ENCODE assay signal across 1 cellular context in the genomic region with DNA sequence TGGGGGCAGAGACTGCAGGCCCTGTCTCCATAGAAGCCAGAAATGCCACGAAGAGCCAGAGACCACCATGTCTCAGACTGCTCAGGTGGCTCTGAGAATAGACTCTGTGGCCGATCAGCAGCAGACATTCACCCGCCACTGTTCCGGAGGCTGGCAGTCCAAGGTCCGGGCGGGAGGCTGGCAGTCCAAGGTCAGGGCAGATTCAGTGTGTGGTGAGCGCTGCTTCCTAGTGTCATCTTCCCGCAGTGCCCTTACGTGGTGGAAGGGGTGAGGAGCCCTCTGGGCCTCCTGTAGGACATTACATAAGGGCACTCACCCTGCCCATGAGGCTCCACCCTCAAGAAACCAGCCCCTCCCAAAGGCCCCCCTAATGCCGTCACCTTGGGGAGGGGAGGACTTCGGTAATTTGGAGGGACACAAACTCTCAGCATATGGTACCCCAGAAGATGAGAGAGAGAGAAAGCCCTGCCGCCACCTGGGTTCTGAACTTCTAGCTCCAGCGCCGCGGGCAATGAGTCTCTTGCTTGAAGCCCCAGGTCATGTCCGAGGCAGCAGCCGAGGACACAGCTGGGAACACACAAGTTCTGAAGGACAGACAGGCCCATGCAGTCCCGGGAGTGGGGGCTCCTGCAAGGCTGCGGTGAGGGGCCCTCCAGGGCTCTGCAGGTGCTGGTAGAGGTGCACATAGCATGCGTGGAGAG.
TF ChIP-seq lines count a peak whose summit lies in the region.

No MANE protein-coding gene starts in this region.

TF ChIP-seq in HepG2, 621 proteins besides CTCF, POLR2A, EP300 and RAD21 (continued from another document and continues in another):
- TF ChIP-seq, protein P1, sequence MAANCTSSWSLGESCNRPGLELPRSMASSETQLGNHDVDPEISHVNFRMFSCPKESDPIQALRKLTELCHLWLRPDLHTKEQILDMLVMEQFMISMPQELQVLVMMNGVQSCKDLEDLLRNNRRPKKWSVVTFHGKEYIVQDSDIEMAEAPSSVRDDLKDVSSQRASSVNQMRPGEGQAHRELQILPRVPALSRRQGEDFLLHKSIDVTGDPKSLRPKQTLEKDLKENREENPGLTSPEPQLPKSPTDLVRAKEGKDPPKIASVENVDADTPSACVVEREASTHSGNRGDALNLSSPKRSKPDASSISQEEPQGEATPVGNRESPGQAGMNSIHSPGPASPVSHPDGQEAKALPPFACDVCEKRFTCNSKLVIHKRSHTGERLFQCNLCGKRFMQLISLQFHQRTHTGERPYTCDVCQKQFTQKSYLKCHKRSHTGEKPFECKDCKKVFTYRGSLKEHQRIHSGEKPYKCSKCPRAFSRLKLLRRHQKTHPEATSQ (CRISPR knock-in tag; IDR thresholded peaks at IDR 0.05; ENCODE audit: borderline replicate concordance), result no peak
- no peak for TF ChIP-seq TCF7 (IDR thresholded peaks at IDR 0.05; ENCODE audit: low read depth)
- no peak for TF ChIP-seq NFIB (CRISPR knock-in tag; IDR thresholded peaks at IDR 0.05; ENCODE audit: borderline replicate concordance)
- TF ChIP-seq, protein P2, sequence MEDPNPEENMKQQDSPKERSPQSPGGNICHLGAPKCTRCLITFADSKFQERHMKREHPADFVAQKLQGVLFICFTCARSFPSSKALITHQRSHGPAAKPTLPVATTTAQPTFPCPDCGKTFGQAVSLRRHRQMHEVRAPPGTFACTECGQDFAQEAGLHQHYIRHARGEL (CRISPR knock-in tag; IDR thresholded peaks at IDR 0.05), result no peak
- TF ChIP-seq PHF20 (CRISPR knock-in tag; IDR thresholded peaks at IDR 0.05), result no peak
- TF ChIP-seq ZNF562 (CRISPR knock-in tag; IDR thresholded peaks at IDR 0.05; ENCODE audit: borderline replicate concordance), result no peak
- no peak for TF ChIP-seq SIN3B (IDR thresholded peaks at IDR 0.05; ENCODE audit: low read length)
- TF ChIP-seq, protein P3, sequence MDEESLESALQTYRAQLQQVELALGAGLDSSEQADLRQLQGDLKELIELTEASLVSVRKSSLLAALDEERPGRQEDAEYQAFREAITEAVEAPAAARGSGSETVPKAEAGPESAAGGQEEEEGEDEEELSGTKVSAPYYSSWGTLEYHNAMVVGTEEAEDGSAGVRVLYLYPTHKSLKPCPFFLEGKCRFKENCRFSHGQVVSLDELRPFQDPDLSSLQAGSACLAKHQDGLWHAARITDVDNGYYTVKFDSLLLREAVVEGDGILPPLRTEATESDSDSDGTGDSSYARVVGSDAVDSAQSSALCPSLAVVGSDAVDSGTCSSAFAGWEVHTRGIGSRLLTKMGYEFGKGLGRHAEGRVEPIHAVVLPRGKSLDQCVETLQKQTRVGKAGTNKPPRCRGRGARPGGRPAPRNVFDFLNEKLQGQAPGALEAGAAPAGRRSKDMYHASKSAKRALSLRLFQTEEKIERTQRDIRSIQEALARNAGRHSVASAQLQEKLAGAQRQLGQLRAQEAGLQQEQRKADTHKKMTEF (CRISPR knock-in tag; IDR thresholded peaks at IDR 0.05), result peak; percentile 68
- TF ChIP-seq, protein P4, sequence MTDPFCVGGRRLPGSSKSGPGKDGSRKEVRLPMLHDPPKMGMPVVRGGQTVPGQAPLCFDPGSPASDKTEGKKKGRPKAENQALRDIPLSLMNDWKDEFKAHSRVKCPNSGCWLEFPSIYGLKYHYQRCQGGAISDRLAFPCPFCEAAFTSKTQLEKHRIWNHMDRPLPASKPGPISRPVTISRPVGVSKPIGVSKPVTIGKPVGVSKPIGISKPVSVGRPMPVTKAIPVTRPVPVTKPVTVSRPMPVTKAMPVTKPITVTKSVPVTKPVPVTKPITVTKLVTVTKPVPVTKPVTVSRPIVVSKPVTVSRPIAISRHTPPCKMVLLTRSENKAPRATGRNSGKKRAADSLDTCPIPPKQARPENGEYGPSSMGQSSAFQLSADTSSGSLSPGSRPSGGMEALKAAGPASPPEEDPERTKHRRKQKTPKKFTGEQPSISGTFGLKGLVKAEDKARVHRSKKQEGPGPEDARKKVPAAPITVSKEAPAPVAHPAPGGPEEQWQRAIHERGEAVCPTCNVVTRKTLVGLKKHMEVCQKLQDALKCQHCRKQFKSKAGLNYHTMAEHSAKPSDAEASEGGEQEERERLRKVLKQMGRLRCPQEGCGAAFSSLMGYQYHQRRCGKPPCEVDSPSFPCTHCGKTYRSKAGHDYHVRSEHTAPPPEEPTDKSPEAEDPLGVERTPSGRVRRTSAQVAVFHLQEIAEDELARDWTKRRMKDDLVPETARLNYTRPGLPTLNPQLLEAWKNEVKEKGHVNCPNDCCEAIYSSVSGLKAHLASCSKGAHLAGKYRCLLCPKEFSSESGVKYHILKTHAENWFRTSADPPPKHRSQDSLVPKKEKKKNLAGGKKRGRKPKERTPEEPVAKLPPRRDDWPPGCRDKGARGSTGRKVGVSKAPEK (CRISPR knock-in tag; IDR thresholded peaks at IDR 0.05; ENCODE audit: borderline replicate concordance), result no peak
- TF ChIP-seq ISL2 (CRISPR knock-in tag; IDR thresholded peaks at IDR 0.05), result 0 out of 2 replicates have a peak, but pooled peaks have one; percentile 17
- TF ChIP-seq, protein P5, sequence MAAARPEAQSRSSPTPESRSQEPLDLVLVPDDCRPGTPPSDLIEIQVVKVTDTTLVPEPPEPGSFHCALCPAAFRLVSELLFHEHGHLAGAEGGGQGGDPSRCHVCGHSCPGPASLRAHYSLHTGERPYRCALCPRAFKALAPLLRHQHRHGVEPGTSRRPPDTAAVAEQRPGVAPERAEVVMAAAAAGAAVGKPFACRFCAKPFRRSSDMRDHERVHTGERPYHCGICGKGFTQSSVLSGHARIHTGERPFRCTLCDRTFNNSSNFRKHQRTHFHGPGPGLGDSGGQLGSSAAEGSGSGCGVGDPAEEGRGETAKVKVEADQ (CRISPR knock-in tag; IDR thresholded peaks at IDR 0.05; ENCODE audit: borderline replicate concordance), result no peak
- peak; percentile 76 for TF ChIP-seq RCOR2 (CRISPR knock-in tag; IDR thresholded peaks at IDR 0.05)
- TF ChIP-seq SP2 (CRISPR knock-in tag; IDR thresholded peaks at IDR 0.05), result no peak
- no peak for TF ChIP-seq ARID2 (CRISPR knock-in tag; IDR thresholded peaks at IDR 0.05; ENCODE audit: borderline replicate concordance)
- TF ChIP-seq, protein P6, sequence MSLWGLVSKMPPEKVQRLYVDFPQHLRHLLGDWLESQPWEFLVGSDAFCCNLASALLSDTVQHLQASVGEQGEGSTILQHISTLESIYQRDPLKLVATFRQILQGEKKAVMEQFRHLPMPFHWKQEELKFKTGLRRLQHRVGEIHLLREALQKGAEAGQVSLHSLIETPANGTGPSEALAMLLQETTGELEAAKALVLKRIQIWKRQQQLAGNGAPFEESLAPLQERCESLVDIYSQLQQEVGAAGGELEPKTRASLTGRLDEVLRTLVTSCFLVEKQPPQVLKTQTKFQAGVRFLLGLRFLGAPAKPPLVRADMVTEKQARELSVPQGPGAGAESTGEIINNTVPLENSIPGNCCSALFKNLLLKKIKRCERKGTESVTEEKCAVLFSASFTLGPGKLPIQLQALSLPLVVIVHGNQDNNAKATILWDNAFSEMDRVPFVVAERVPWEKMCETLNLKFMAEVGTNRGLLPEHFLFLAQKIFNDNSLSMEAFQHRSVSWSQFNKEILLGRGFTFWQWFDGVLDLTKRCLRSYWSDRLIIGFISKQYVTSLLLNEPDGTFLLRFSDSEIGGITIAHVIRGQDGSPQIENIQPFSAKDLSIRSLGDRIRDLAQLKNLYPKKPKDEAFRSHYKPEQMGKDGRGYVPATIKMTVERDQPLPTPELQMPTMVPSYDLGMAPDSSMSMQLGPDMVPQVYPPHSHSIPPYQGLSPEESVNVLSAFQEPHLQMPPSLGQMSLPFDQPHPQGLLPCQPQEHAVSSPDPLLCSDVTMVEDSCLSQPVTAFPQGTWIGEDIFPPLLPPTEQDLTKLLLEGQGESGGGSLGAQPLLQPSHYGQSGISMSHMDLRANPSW (CRISPR knock-in tag; IDR thresholded peaks at IDR 0.05; ENCODE audit: borderline replicate concordance), result no peak
- no peak for TF ChIP-seq CBFB (CRISPR knock-in tag; IDR thresholded peaks at IDR 0.05)
- no peak for TF ChIP-seq SOX6 (IDR thresholded peaks at IDR 0.05)
- TF ChIP-seq SOX6 (CRISPR knock-in tag; IDR thresholded peaks at IDR 0.05), result peak; percentile 86
- no peak for TF ChIP-seq ADNP (CRISPR knock-in tag; IDR thresholded peaks at IDR 0.05)
- TF ChIP-seq KDM4B (CRISPR knock-in tag; IDR thresholded peaks at IDR 0.05), result peak; percentile 68; the same call in 1 of the 2 replicates
- TF ChIP-seq NFE2L2 (IDR thresholded peaks at IDR 0.05; ENCODE audit: low read length), result no peak
- TF ChIP-seq, protein P7, sequence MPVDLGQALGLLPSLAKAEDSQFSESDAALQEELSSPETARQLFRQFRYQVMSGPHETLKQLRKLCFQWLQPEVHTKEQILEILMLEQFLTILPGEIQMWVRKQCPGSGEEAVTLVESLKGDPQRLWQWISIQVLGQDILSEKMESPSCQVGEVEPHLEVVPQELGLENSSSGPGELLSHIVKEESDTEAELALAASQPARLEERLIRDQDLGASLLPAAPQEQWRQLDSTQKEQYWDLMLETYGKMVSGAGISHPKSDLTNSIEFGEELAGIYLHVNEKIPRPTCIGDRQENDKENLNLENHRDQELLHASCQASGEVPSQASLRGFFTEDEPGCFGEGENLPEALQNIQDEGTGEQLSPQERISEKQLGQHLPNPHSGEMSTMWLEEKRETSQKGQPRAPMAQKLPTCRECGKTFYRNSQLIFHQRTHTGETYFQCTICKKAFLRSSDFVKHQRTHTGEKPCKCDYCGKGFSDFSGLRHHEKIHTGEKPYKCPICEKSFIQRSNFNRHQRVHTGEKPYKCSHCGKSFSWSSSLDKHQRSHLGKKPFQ (CRISPR knock-in tag; IDR thresholded peaks at IDR 0.05; ENCODE audit: insufficient replicate concordance), result no peak
- TF ChIP-seq, protein P8, sequence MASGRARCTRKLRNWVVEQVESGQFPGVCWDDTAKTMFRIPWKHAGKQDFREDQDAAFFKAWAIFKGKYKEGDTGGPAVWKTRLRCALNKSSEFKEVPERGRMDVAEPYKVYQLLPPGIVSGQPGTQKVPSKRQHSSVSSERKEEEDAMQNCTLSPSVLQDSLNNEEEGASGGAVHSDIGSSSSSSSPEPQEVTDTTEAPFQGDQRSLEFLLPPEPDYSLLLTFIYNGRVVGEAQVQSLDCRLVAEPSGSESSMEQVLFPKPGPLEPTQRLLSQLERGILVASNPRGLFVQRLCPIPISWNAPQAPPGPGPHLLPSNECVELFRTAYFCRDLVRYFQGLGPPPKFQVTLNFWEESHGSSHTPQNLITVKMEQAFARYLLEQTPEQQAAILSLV (CRISPR knock-in tag; IDR thresholded peaks at IDR 0.05; ENCODE audit: borderline replicate concordance), result peak; percentile 88; the same call in 1 of the 2 replicates
- TF ChIP-seq MED1 (CRISPR knock-in tag; IDR thresholded peaks at IDR 0.05), result peak; percentile 87
- peak; percentile 86 for TF ChIP-seq TEAD3 (CRISPR knock-in tag; optimal IDR thresholded peaks at IDR 0.05; ENCODE audit: borderline replicate concordance)
- TF ChIP-seq MEIS1 (CRISPR knock-in tag; IDR thresholded peaks at IDR 0.05; ENCODE audit: borderline replicate concordance), result peak; percentile 95; the same call in 1 of the 2 replicates
- TF ChIP-seq ZNF570 (CRISPR knock-in tag; IDR thresholded peaks at IDR 0.05; ENCODE audit: borderline replicate concordance), result no peak
- TF ChIP-seq, protein P9, sequence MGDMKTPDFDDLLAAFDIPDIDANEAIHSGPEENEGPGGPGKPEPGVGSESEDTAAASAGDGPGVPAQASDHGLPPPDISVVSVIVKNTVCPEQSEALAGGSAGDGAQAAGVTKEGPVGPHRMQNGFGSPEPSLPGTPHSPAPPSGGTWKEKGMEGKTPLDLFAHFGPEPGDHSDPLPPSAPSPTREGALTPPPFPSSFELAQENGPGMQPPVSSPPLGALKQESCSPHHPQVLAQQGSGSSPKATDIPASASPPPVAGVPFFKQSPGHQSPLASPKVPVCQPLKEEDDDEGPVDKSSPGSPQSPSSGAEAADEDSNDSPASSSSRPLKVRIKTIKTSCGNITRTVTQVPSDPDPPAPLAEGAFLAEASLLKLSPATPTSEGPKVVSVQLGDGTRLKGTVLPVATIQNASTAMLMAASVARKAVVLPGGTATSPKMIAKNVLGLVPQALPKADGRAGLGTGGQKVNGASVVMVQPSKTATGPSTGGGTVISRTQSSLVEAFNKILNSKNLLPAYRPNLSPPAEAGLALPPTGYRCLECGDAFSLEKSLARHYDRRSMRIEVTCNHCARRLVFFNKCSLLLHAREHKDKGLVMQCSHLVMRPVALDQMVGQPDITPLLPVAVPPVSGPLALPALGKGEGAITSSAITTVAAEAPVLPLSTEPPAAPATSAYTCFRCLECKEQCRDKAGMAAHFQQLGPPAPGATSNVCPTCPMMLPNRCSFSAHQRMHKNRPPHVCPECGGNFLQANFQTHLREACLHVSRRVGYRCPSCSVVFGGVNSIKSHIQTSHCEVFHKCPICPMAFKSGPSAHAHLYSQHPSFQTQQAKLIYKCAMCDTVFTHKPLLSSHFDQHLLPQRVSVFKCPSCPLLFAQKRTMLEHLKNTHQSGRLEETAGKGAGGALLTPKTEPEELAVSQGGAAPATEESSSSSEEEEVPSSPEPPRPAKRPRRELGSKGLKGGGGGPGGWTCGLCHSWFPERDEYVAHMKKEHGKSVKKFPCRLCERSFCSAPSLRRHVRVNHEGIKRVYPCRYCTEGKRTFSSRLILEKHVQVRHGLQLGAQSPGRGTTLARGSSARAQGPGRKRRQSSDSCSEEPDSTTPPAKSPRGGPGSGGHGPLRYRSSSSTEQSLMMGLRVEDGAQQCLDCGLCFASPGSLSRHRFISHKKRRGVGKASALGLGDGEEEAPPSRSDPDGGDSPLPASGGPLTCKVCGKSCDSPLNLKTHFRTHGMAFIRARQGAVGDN (CRISPR knock-in tag; IDR thresholded peaks at IDR 0.05), result peak; percentile 89
- TF ChIP-seq ZNF660 (CRISPR knock-in tag; IDR thresholded peaks at IDR 0.05; ENCODE audit: borderline replicate concordance, low read depth), result no peak
- TF ChIP-seq ZNF589 (CRISPR knock-in tag; conservative IDR thresholded peaks at IDR 0.05), result no peak
- TF ChIP-seq ATF1 (CRISPR knock-in tag; IDR thresholded peaks at IDR 0.05), result no peak
- peak; percentile 88 for TF ChIP-seq ZMYM4 (CRISPR knock-in tag; IDR thresholded peaks at IDR 0.05)
- TF ChIP-seq ZNF496 (CRISPR knock-in tag; IDR thresholded peaks at IDR 0.05; ENCODE audit: insufficient replicate concordance), result no peak
- TF ChIP-seq DMAP1 (CRISPR knock-in tag; IDR thresholded peaks at IDR 0.05), result peak; percentile 33; the same call in 1 of the 2 replicates
- TF ChIP-seq ZNF430 (CRISPR knock-in tag; IDR thresholded peaks at IDR 0.05), result peak; percentile 80; the same call in 1 of the 2 replicates
- TF ChIP-seq PHB2 (IDR thresholded peaks at IDR 0.05; ENCODE audit: partially characterized antibody), result no peak
- TF ChIP-seq HMGA1 (CRISPR knock-in tag; conservative IDR thresholded peaks at IDR 0.05), result no peak
- TF ChIP-seq ZNF781 (CRISPR knock-in tag; IDR thresholded peaks at IDR 0.05; ENCODE audit: borderline replicate concordance, not compliant biosample characterization), result no peak
- no peak for TF ChIP-seq SCMH1 (CRISPR knock-in tag; IDR thresholded peaks at IDR 0.05; ENCODE audit: borderline replicate concordance)
- no peak for TF ChIP-seq ZFP1 (CRISPR knock-in tag; IDR thresholded peaks at IDR 0.05)
- TF ChIP-seq RNF2 (conservative IDR thresholded peaks at IDR 0.05; ENCODE audit: low read depth), result 0 out of 2 replicates have a peak, but pooled peaks have one; percentile 49
- peak; percentile 90; the same call in 1 of the 2 replicates for TF ChIP-seq ZNF747 (CRISPR knock-in tag; IDR thresholded peaks at IDR 0.05; ENCODE audit: borderline replicate concordance)
- TF ChIP-seq ZNF225 (CRISPR knock-in tag; IDR thresholded peaks at IDR 0.05), result no peak
- peak; percentile 44; the same call in 1 of the 2 replicates for TF ChIP-seq MIER2 (CRISPR knock-in tag; IDR thresholded peaks at IDR 0.05)
